ENCODE assay signal across 15 cellular contexts in the genomic region with DNA sequence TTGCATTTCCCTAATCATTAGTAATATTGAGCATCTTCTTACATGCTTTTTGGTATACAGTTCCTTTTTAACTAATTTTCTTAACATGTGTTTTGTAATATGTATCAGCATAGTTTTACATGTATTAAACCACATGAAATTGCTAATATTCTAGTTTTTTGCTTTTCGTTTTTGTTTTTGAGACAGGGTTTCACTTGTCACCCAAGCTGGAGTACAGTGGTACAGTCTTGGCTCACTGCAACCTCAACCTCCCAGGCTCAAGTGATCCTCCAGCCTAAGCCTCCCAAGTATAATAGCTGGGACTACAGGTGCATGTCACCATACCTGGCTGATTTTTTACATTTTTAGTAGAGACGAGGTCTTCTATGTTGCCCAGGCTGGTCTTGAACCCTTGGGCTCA. TPM values are rescaled to one million over a fixed set of nuclear protein-coding genes. Genes with fewer than 3 reads are reported as not detected.
DNase-seq lines count a peak whose midpoint lies in the region; ATAC-seq and TF ChIP-seq lines count a peak whose summit lies in the region.
"Had no signal": no experiment of that assay in that cellular context is flagged by ENCODE, and none has a peak within 500 bp of the region (broad histone marks: within the 10 kb centered on the region; RNA-seq: fewer than 3 reads in every experiment).

No MANE protein-coding gene starts in this region.

- H3K9me3 Mint-ChIP-seq in activated T-cell treated with anti-CD3 and anti-CD28 coated beads, Interleukin-2, amount 50 U/mL, for 72 hours = no peaks in the 10 kb centered on the region
- H3K9me3 Mint-ChIP-seq: activated T-cell treated with anti-CD3 and anti-CD28 coated beads, Interleukin-2, amount 50 U/mL, for 4 hours had no signal

- H3K36me3 ChIP-seq in OCI-LY7 (ENCODE audit: insufficient read depth, low read length) = peaks cover 69% of the 10 kb centered on the region
- no peaks in the 10 kb centered on the region for H3K36me3 ChIP-seq in colonic mucosa
- peaks cover 28% of the 10 kb centered on the region for H3K36me3 ChIP-seq in thymus (ENCODE audit: control insufficient read depth, insufficient read depth)

- H3K4me3 Mint-ChIP-seq in activated T-cell treated with anti-CD3 and anti-CD28 coated beads, Interleukin-2, amount 50 U/mL, for 72 hours = no peak overlapping the region

- ATAC-seq in activated T-cell treated with anti-CD3 and anti-CD28 coated beads, Interleukin-2, amount 50 U/mL, for 72 hours (replicated peaks in 1 of 2) = no peak
- ATAC-seq in omental fat pad (ENCODE audit: low FRiP score) = no peak
- ATAC-seq: activated T-cell treated with anti-CD3 and anti-CD28 coated beads, Interleukin-2, amount 50 U/mL, for 4 hours had no signal

- H3K27ac ChIP-seq in OCI-LY7 (ENCODE audit: low read depth, low read length, poor library complexity, severe bottlenecking) = peak overlapping the region; percentile 97
- peak overlapping the region; percentile 39 for H3K27ac ChIP-seq in colonic mucosa
- H3K27ac ChIP-seq in thymus (ENCODE audit: low read depth) = peak overlapping the region; percentile 99
- H3K27ac ChIP-seq: dorsolateral prefrontal cortex had no signal

- no peaks in the 10 kb centered on the region for H3K9me2 ChIP-seq in OCI-LY7 (ENCODE audit: insufficient read depth, low read length)

- POLR2A ChIA-PET in OCI-LY7 (lab: Charles Lee) = interaction anchor here (1.2 to 1.5 kb wide), 3 partner anchors 10 to 24 kb away, joined by 4 to 6 read pairs (median 4); no protein-coding TSS in a partner anchor

- H3K9ac ChIP-seq in colonic mucosa (ENCODE audit: low read depth in 2 of 2, low read length in 2 of 2) = no peak overlapping the region

- no peaks in the 10 kb centered on the region for H3K9me3 ChIP-seq in OCI-LY7 (ENCODE audit: low read length)
- H3K9me3 ChIP-seq in colonic mucosa = no peaks in the 10 kb centered on the region
- H3K9me3 ChIP-seq in thymus (ENCODE audit: control insufficient read depth) = peaks cover 1% of the 10 kb centered on the region

- H3K27ac Mint-ChIP-seq in activated T-cell treated with anti-CD3 and anti-CD28 coated beads, Interleukin-2, amount 50 U/mL, for 72 hours = peak overlapping the region; percentile 74
- H3K27ac Mint-ChIP-seq: progenitor cell of endocrine pancreas had no signal

- no peak overlapping the region for H2AFZ ChIP-seq in OCI-LY7 (ENCODE audit: low read length)

- H4K20me1 ChIP-seq in OCI-LY7 (ENCODE audit: insufficient read depth, low read length) = peaks cover 5% of the 10 kb centered on the region; the same call in 1 of the 2 replicates

- H3K27me3 Mint-ChIP-seq in activated T-cell treated with anti-CD3 and anti-CD28 coated beads, Interleukin-2, amount 50 U/mL, for 72 hours (ENCODE audit: low read depth) = no peaks in the 10 kb centered on the region

- WGBS in thymus = 97% methylated on average over 2 of the region's 2 CpGs

- H3K4me1 Mint-ChIP-seq in activated T-cell treated with anti-CD3 and anti-CD28 coated beads, Interleukin-2, amount 50 U/mL, for 72 hours (ENCODE audit: low read depth) = peaks cover 98% of the 10 kb centered on the region

- H3K4me1 ChIP-seq in OCI-LY7 (ENCODE audit: insufficient read depth, low read length, poor library complexity, severe bottlenecking) = peaks cover 74% of the 10 kb centered on the region
- H3K4me1 ChIP-seq in colonic mucosa = peaks cover 6% of the 10 kb centered on the region
- peaks cover 54% of the 10 kb centered on the region for H3K4me1 ChIP-seq in thymus (ENCODE audit: control insufficient read depth, insufficient read depth, low read length)

- H3K4me3 ChIP-seq in OCI-LY7 (ENCODE audit: low read depth, low read length, poor library complexity, severe bottlenecking) (peak overlapping the region; percentile 17), colonic mucosa (no peak overlapping the region), thymus (ENCODE audit: low read length) (no peak overlapping the region)
- H3K4me3 ChIP-seq: dorsolateral prefrontal cortex had no signal

- BruUV-seq in OCI-LY7 (replicated peaks; lab: Mats Ljungman, UMichigan) = no TSS peak

- peak overlapping the region; percentile 97 for H3K4me2 ChIP-seq in OCI-LY7 (ENCODE audit: low read length)

- no peak for DNase-seq in activated T-cell treated with anti-CD3 and anti-CD28 coated beads, Interleukin-2, amount 50 U/mL, for 72 hours
- DNase-seq in activated T-cell treated with anti-CD3 and anti-CD28 coated beads for 4 hours (no peak), OCI-LY7 (ENCODE audit: low spot score) (no peak), colonic mucosa (no peak), NCI-H187 (lab: John Stamatoyannopoulos, UW) (no peak), NCI-H82 treated with DMSO at 0.1 percent for 48 hours (lab: John Stamatoyannopoulos, UW; ENCODE audit: unreplicated experiment) (no peak), omental fat pad (ENCODE audit: low spot score) (no peak)
- DNase-seq: activated T-cell treated with anti-CD3 and anti-CD28 coated beads, Interleukin-2, amount 50 U/mL, for 4 hours; Calu3; dorsolateral prefrontal cortex; NCI-H1694 treated with DMSO at 0.1 percent for 48 hours; NCI-H526; substantia nigra had no signal

- H3K27me3 ChIP-seq in colonic mucosa (no peaks in the 10 kb centered on the region), thymus (ENCODE audit: control insufficient read depth, insufficient read depth) (no peaks in the 10 kb centered on the region)
- H3K27me3 ChIP-seq: dorsolateral prefrontal cortex had no signal

- intact Hi-C loops in OCI-LY7 (cut with micrococcal nuclease; ENCODE audit: unreplicated experiment) = no loop called here
- intact Hi-C loops in colonic mucosa (cut with DNase I) = no loop called here

- CTCF ChIA-PET in OCI-LY7 (lab: Charles Lee; ENCODE audit: unreplicated experiment) = interaction anchor here (0.8 kb wide), 1 partner anchor 11 kb away, joined by 3 read pairs; no protein-coding TSS in a partner anchor

- H3K79me2 ChIP-seq in OCI-LY7 (ENCODE audit: insufficient read depth, low read depth, low read length) = peaks cover 65% of the 10 kb centered on the region

- H3K36me3 Mint-ChIP-seq in activated T-cell treated with anti-CD3 and anti-CD28 coated beads, Interleukin-2, amount 50 U/mL, for 72 hours (ENCODE audit: insufficient read depth in 2 of 2) = peaks cover 8 to 27% of the 10 kb centered on the region in 2 donors

- TF ChIP-seq CTCF in OCI-LY7 (conservative IDR thresholded peaks at IDR 0.05; ENCODE audit: low read length) (no peak), colonic mucosa (IDR thresholded peaks at IDR 0.05) (no peak), omental fat pad (IDR thresholded peaks at IDR 0.05) (no peak)

RNA-seq across cellular contexts. Expression of a gene that starts 4.4 kb away (rescaled TPM):
- total RNA-seq in activated T-cell treated with anti-CD3 and anti-CD28 coated beads, Interleukin-2, amount 50 U/mL, for 72 hours = 100 to 1,000 TPM; 102 to 215 TPM
- total RNA-seq in OCI-LY7 (2014; rRNA removed; shearing (Covaris generic)) = 345 and 502 TPM in 2 replicates
- 244 and 310 TPM in 2 replicates for total RNA-seq in OCI-LY7 (2022)
- total RNA-seq in colonic mucosa = 10 to 100 TPM; 43.5 to 60.5 TPM
- polyA plus RNA-seq in thymus = 272 TPM
- total RNA-seq in omental fat pad = 10 to 100 TPM; 21.3 to 41.0 (median 27.8) TPM

RNA-seq across cellular contexts. Expression of a gene that starts 13.3 kb away (rescaled TPM):
- 100 to 1,000 TPM in 1 of 2 donors, 10 to 100 TPM in 1; 99.4 to 155 TPM for total RNA-seq in activated T-cell treated with anti-CD3 and anti-CD28 coated beads, Interleukin-2, amount 50 U/mL, for 72 hours
- 55.9 and 66.6 TPM in 2 replicates for total RNA-seq in OCI-LY7 (2014; rRNA removed; shearing (Covaris generic))
- total RNA-seq in OCI-LY7 (2022) = 41.7 and 43.1 TPM in 2 replicates
- total RNA-seq in colonic mucosa = 10 to 100 TPM; 13.8 to 23.8 TPM
- 14.1 TPM for polyA plus RNA-seq in thymus
- 10 to 100 TPM in 3 of 4 donors, 1 to 10 TPM in 1; 7.6 to 60.2 (median 25.2) TPM for total RNA-seq in omental fat pad

Comparison
In these comparisons a context has a peak if more than half of its experiments do, and no peak if none do; other contexts are left out.
1. H3K27ac ChIP-seq: peak in every context shown above with its lines; median percentile 99 in thymus; 97 in OCI-LY7; 39 in colonic mucosa.